ENCODE assay signal across 23 cellular contexts in the genomic region with DNA sequence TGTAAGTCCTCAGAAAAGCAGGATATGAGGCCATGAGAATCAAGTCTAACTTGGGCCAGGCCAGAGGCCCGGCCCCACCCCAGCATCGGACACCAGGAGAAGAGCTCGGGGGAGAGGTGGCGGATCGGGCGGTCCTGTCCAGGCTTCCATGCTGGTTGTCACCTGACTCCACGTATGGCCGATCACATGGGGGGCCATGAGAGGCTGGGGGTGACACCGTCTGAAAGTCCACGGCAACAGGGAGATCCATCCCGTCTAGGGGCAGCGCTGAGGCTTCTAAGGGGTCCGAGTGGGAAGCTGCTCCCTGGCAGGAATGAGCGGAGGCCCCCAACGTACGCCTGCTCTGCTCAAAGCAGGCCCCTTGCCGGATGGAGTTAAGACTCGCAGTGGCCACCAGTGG.
"Had no signal": no experiment of that assay in that cellular context is flagged by ENCODE, and none has a peak within 500 bp of the region (broad histone marks: within the 10 kb centered on the region; RNA-seq: fewer than 3 reads in every experiment).

No MANE protein-coding gene starts in this region.

- DNase-seq: colonic mucosa; cortex of kidney; effector CD8-positive, alpha-beta T cell; effector memory CD8-positive, alpha-beta T cell; endodermal cell; erythroblast; esophagus squamous epithelium; foreskin fibroblast; foreskin melanocyte; gastrocnemius medialis; glutamatergic neuron; head of caudate nucleus; heart right ventricle; hippocampal formation; left cardiac atrium; left lung; left ventricle myocardium superior; lower lobe of right lung; mesenchymal stem cell; mucosa of descending colon had no signal

- H3K4me1 Mint-ChIP-seq: endodermal cell had no signal

- H3K4me3 Mint-ChIP-seq: dendritic cell treated with granulocyte-macrophage colony-stimulating factor and Interleukin-4, amounts not matched to agents 40 ng/mL and 50 ng/mL, for 4 days; effector memory CD8-positive, alpha-beta T cell; endodermal cell; mesothelial cell of epicardium had no signal

- H3K27ac Mint-ChIP-seq: dendritic cell treated with granulocyte-macrophage colony-stimulating factor and Interleukin-4, amounts not matched to agents 40 ng/mL and 50 ng/mL, for 4 days; effector memory CD8-positive, alpha-beta T cell; endodermal cell; mesothelial cell of epicardium had no signal

- H3K4me1 ChIP-seq: colonic mucosa, heart right ventricle, left lung, lower lobe of right lung had no signal

- H3K9me3 ChIP-seq: colonic mucosa, esophagus squamous epithelium, gastrocnemius medialis, heart right ventricle, left lung, lower lobe of right lung, mucosa of descending colon had no signal

- H3K27ac ChIP-seq: colonic mucosa, epithelial cell of prostate, esophagus squamous epithelium, gastrocnemius medialis, heart right ventricle, left lung, lower lobe of right lung had no signal

- H3K4me3 ChIP-seq: colonic mucosa, esophagus squamous epithelium, gastrocnemius medialis, heart right ventricle, left lung, lower lobe of right lung, mucosa of descending colon had no signal

- H3K36me3 ChIP-seq: colonic mucosa, esophagus squamous epithelium, gastrocnemius medialis, heart right ventricle, left lung, lower lobe of right lung had no signal

- H3K9me3 Mint-ChIP-seq: dendritic cell treated with granulocyte-macrophage colony-stimulating factor and Interleukin-4, amounts not matched to agents 40 ng/mL and 50 ng/mL, for 4 days; effector memory CD8-positive, alpha-beta T cell; endodermal cell; mesothelial cell of epicardium had no signal

- H3K36me3 Mint-ChIP-seq: mesothelial cell of epicardium had no signal
